18 cellular contexts compared by ENCODE assay signal in genomic region chr2:205637779-205638503, GRCh38. TPM values are rescaled to one million over a fixed set of nuclear protein-coding genes. Genes with fewer than 3 reads are reported as not detected.
DNase-seq lines count a peak whose midpoint lies in the region.
"Had no signal": no experiment of that assay in that cellular context is flagged by ENCODE, and none has a peak within 500 bp of the region (broad histone marks: within the 10 kb centered on the region; RNA-seq: fewer than 3 reads in every experiment).

No MANE protein-coding gene starts in this region.

- no peaks in the 10 kb centered on the region for H3K36me3 Mint-ChIP-seq in activated T-cell treated with anti-CD3 and anti-CD28 coated beads, Interleukin-2, amount 50 U/mL, for 24 hours (ENCODE audit: low read depth)

- H3K4me2 ChIP-seq in mesendoderm (ENCODE audit: low read length) = no peak overlapping the region
- H3K4me2 ChIP-seq: A549 had no signal

- no peak overlapping the region for H3K4me3 Mint-ChIP-seq in activated T-cell treated with anti-CD3 and anti-CD28 coated beads, Interleukin-2, amount 50 U/mL, for 24 hours

- no peaks in the 10 kb centered on the region for H3K79me2 ChIP-seq in mesendoderm (ENCODE audit: control insufficient read depth, insufficient read depth, low read length)

- H3K27me3 ChIP-seq in mesendoderm (ENCODE audit: insufficient read depth, low read length, poor library complexity) = no peaks in the 10 kb centered on the region

- no peak overlapping the region for H2BK15ac ChIP-seq in mesendoderm (replicated peaks; ENCODE audit: low read depth)

- no peak overlapping the region for H3K23ac ChIP-seq in mesendoderm (ENCODE audit: low read length)

- DNase-seq in activated T-cell treated with anti-CD3 and anti-CD28 coated beads, Interleukin-2, amount 50 U/mL, for 24 hours = no peak
- no peak for DNase-seq in activated T-cell treated with anti-CD3 and anti-CD28 coated beads, Interleukin-2, amount 50 U/mL, for 1 hour
- DNase-seq in NCI-H69 (lab: John Stamatoyannopoulos, UW) (peak; percentile 3), dermis blood vessel endothelial cell (peak; percentile 18), mesendoderm (no peak), iPS-NIHi11 (ENCODE audit: low spot score) (no peak), NOMO-1 treated with DMSO at 0.1 percent for 48 hours (lab: John Stamatoyannopoulos, UW; ENCODE audit: unreplicated experiment) (no peak), cerebellum (ENCODE audit: low spot score) (no peak)
- DNase-seq: DMS153, EL, MM.1S, NCI-H1105, NCI-H187 treated with DMSO at 0.1 percent for 48 hours, NCI-H2171, NCI-H82 had no signal

- no peak overlapping the region for H3K4ac ChIP-seq in mesendoderm (ENCODE audit: low read depth, low read length)

- peak overlapping the region; percentile 34 for H4K5ac ChIP-seq in mesendoderm (ENCODE audit: low read length)

- no peak overlapping the region for H3K4me3 ChIP-seq in mesendoderm (ENCODE audit: low read length)
- H3K4me3 ChIP-seq: A549, HAP-1 had no signal

- no peak overlapping the region for H3K56ac ChIP-seq in mesendoderm (ENCODE audit: low read length)

- H3K36me3 ChIP-seq in mesendoderm (ENCODE audit: control insufficient read depth, insufficient read depth, low read length) = no peaks in the 10 kb centered on the region
- H3K36me3 ChIP-seq: HAP-1 had no signal

- no peak overlapping the region for H3K27ac ChIP-seq in mesendoderm (ENCODE audit: low read depth, low read length)
- H3K27ac ChIP-seq: A549, C4-2B had no signal

- H3K18ac ChIP-seq in mesendoderm (ENCODE audit: low read length) = no peak overlapping the region

- peaks cover 5% of the 10 kb centered on the region for H3K27me3 Mint-ChIP-seq in activated T-cell treated with anti-CD3 and anti-CD28 coated beads, Interleukin-2, amount 50 U/mL, for 24 hours

- no CpG with 5 or more reads among the region's 6 CpGs for WGBS in mesendoderm (ENCODE audit: extremely low coverage, insufficient coverage, low lambda C conversion rate)

- no peak overlapping the region for H2AK5ac ChIP-seq in mesendoderm (ENCODE audit: low read length)

- no peaks in the 10 kb centered on the region for H3K79me1 ChIP-seq in mesendoderm (ENCODE audit: low read length)

- no peak overlapping the region for H4K8ac ChIP-seq in mesendoderm (ENCODE audit: low read depth, low read length)

- peaks cover 22% of the 10 kb centered on the region for H3K4me1 Mint-ChIP-seq in activated T-cell treated with anti-CD3 and anti-CD28 coated beads, Interleukin-2, amount 50 U/mL, for 24 hours (ENCODE audit: low read depth)

- H3K27ac Mint-ChIP-seq in activated T-cell treated with anti-CD3 and anti-CD28 coated beads, Interleukin-2, amount 50 U/mL, for 24 hours = peak overlapping the region; percentile 33

- no peak overlapping the region for H3K9ac ChIP-seq in mesendoderm (ENCODE audit: low read length)

- H3K4me1 ChIP-seq in mesendoderm (ENCODE audit: control insufficient read depth, low read depth, low read length) = peaks cover 5% of the 10 kb centered on the region
- H3K4me1 ChIP-seq: A549, HAP-1 had no signal

- H2BK120ac ChIP-seq in mesendoderm (ENCODE audit: low read depth, low read length) = no peak overlapping the region

- no peak overlapping the region for H2BK5ac ChIP-seq in mesendoderm (ENCODE audit: low read length)

- no peaks in the 10 kb centered on the region for H3K9me3 Mint-ChIP-seq in activated T-cell treated with anti-CD3 and anti-CD28 coated beads, Interleukin-2, amount 50 U/mL, for 24 hours

RNA-seq across cellular contexts. Expression of gene NRP2, which starts 44.4 kb away (rescaled TPM):
- total RNA-seq in dermis blood vessel endothelial cell (165 and 254 TPM in 2 replicates), cerebellum (46.0 TPM)
- 25.9 TPM for polyA plus RNA-seq in mesendoderm (2013, experiment 1 of 2)
- polyA plus RNA-seq in mesendoderm (2013, experiment 2 of 2) = 23.7 TPM

Comparison
In these comparisons a context has a peak if more than half of its experiments do, and no peak if none do; other contexts are left out.
1. DNase-seq: peak in NCI-H69 (single experiment) and dermis blood vessel endothelial cell (single experiment); none in activated T-cell treated with anti-CD3 and anti-CD28 coated beads, Interleukin-2, amount 50 U/mL, for 24 hours (single experiment), activated T-cell treated with anti-CD3 and anti-CD28 coated beads, Interleukin-2, amount 50 U/mL, for 1 hour (single experiment), mesendoderm (single experiment), iPS-NIHi11 (single experiment), NOMO-1 treated with DMSO at 0.1 percent for 48 hours (single experiment) and cerebellum (single experiment).